In the genomic region with DNA sequence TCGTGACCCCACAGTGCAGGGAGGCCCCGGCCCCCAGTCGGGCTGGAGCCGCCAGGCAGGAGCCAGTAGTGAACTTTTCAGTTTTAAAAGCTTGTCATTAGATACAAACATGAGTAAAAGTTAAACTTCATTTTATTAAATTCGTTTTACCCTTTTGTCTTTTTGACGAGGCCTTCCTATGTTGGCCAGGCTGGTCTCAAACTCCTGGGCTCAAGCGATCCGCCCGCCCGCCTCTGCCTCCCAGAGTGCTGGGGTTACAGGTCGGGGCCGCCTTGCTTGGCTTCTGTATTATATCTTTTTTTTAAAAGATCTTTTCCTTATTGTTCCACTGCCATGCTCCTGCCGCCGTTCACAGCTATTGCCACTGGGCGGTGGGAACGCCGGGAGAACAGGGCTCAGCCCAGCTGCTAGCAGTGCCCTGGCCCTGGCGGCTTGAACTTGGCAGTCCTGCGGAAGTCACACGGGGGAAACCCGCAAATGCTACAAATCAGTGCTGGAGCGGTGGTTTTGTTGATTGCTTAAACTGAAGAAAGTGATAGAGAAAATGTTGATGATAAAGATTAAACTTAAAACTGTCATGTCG, we compare ENCODE assay signal across 8 cellular contexts. TPM values are rescaled to one million over a fixed set of nuclear protein-coding genes. Genes with fewer than 3 reads are reported as not detected.
DNase-seq lines count a peak whose midpoint lies in the region; ATAC-seq lines count a peak whose summit lies in the region.

No MANE protein-coding gene starts in this region.

- H3K9me3 ChIP-seq in esophagus (ENCODE audit: control insufficient read depth in 2 of 2, insufficient read depth in 1 of 2, low read depth in 1 of 2, low read length in 1 of 2) (no peaks in the 10 kb centered on the region), mucosa of stomach (ENCODE audit: control insufficient read depth, low read length) (no peaks in the 10 kb centered on the region)

- H3K36me3 ChIP-seq in esophagus (ENCODE audit: control insufficient read depth in 2 of 2, insufficient read depth in 2 of 2, low read length in 1 of 2): no peaks in the 10 kb centered on the region
- H3K36me3 ChIP-seq in mucosa of stomach (ENCODE audit: control insufficient read depth, insufficient read depth, low read length): no peaks in the 10 kb centered on the region

- H3K4me1 ChIP-seq in esophagus (ENCODE audit: control insufficient read depth in 2 of 2, insufficient read depth in 2 of 2, low read length in 1 of 2) (peaks cover 2 to 7% of the 10 kb centered on the region in 2 donors), mucosa of stomach (ENCODE audit: control insufficient read depth, insufficient read depth, low read length) (no peaks in the 10 kb centered on the region)

- H3K9ac ChIP-seq in mucosa of stomach (ENCODE audit: low read length): peak overlapping the region; percentile 85

- 6 to 7% methylated on average over 23 of the region's 23 CpGs for WGBS in esophagus, 2 donors

- H3K27me3 Mint-ChIP-seq in activated T-cell treated with anti-CD3 and anti-CD28 coated beads, Interleukin-2, amount 50 U/mL, for 24 hours: no peaks in the 10 kb centered on the region
- H3K27me3 Mint-ChIP-seq in stimulated activated naive CD8-positive, alpha-beta T cell treated with anti-CD3 and anti-CD28 coated beads, Interleukin-15, Interleukin-2, amounts not matched to agents 100 ng/mL and 50 ng/mL, for 24 hours: no peaks in the 10 kb centered on the region

- peaks cover 33% of the 10 kb centered on the region for H3K4me1 Mint-ChIP-seq in activated T-cell treated with anti-CD3 and anti-CD28 coated beads, Interleukin-2, amount 50 U/mL, for 24 hours (ENCODE audit: low read depth)
- H3K4me1 Mint-ChIP-seq in stimulated activated naive CD8-positive, alpha-beta T cell treated with anti-CD3 and anti-CD28 coated beads, Interleukin-15, Interleukin-2, amounts not matched to agents 100 ng/mL and 50 ng/mL, for 24 hours (ENCODE audit: low read depth): peaks cover 31% of the 10 kb centered on the region

- peak overlapping the region; percentile 89 for H3K4me3 Mint-ChIP-seq in activated T-cell treated with anti-CD3 and anti-CD28 coated beads, Interleukin-2, amount 50 U/mL, for 24 hours
- peak overlapping the region; percentile 92 for H3K4me3 Mint-ChIP-seq in stimulated activated naive CD8-positive, alpha-beta T cell treated with anti-CD3 and anti-CD28 coated beads, Interleukin-15, Interleukin-2, amounts not matched to agents 100 ng/mL and 50 ng/mL, for 24 hours

- H3K9me3 Mint-ChIP-seq in activated T-cell treated with anti-CD3 and anti-CD28 coated beads, Interleukin-2, amount 50 U/mL, for 24 hours: no peaks in the 10 kb centered on the region
- no peaks in the 10 kb centered on the region for H3K9me3 Mint-ChIP-seq in stimulated activated naive CD8-positive, alpha-beta T cell treated with anti-CD3 and anti-CD28 coated beads, Interleukin-15, Interleukin-2, amounts not matched to agents 100 ng/mL and 50 ng/mL, for 24 hours

- ATAC-seq in HG03095 (IDR thresholded peaks at IDR 0.05; ENCODE audit: unreplicated experiment) (peak; percentile 22), HG03469 (IDR thresholded peaks at IDR 0.05; ENCODE audit: unreplicated experiment) (no peak)

- peaks cover 34% of the 10 kb centered on the region for H3K36me3 Mint-ChIP-seq in activated T-cell treated with anti-CD3 and anti-CD28 coated beads, Interleukin-2, amount 50 U/mL, for 24 hours (ENCODE audit: low read depth)
- H3K36me3 Mint-ChIP-seq in stimulated activated naive CD8-positive, alpha-beta T cell treated with anti-CD3 and anti-CD28 coated beads, Interleukin-15, Interleukin-2, amounts not matched to agents 100 ng/mL and 50 ng/mL, for 24 hours (ENCODE audit: low read depth): peaks cover 20% of the 10 kb centered on the region

- H3K27ac ChIP-seq in esophagus (ENCODE audit: low read depth in 2 of 2, low read length in 1 of 2): peak overlapping the region; percentile 96 to 99

- DNase-seq in EL (peak; percentile 61), NOMO-1 (lab: John Stamatoyannopoulos, UW; ENCODE audit: unreplicated experiment in 2 of 2) (peak; percentile 55 to 57)
- DNase-seq in activated T-cell treated with anti-CD3 and anti-CD28 coated beads, Interleukin-2, amount 50 U/mL, for 24 hours: peak; percentile 70

- H3K27me3 ChIP-seq in esophagus (ENCODE audit: control insufficient read depth in 1 of 2, insufficient read depth in 2 of 2, low read length in 2 of 2) (no peaks in the 10 kb centered on the region), mucosa of stomach (ENCODE audit: control insufficient read depth, insufficient read depth, low read length) (no peaks in the 10 kb centered on the region)

- H3K27ac Mint-ChIP-seq in activated T-cell treated with anti-CD3 and anti-CD28 coated beads, Interleukin-2, amount 50 U/mL, for 24 hours: peak overlapping the region; percentile 94
- H3K27ac Mint-ChIP-seq in stimulated activated naive CD8-positive, alpha-beta T cell treated with anti-CD3 and anti-CD28 coated beads, Interleukin-15, Interleukin-2, amounts not matched to agents 100 ng/mL and 50 ng/mL, for 24 hours: peak overlapping the region; percentile 73

- H3K4me3 ChIP-seq in esophagus (ENCODE audit: low read depth in 1 of 2, low read length in 2 of 2) (peak overlapping the region; percentile 93 to 97), mucosa of stomach (ENCODE audit: low read length) (peak overlapping the region; percentile 66)

RNA-seq across cellular contexts. Expression of a gene that starts 1.0 kb away (rescaled TPM):
- polyA plus RNA-seq in esophagus: 10 to 100 TPM; 27.1 to 35.4 TPM

RNA-seq across cellular contexts. Expression of a gene that starts 49.4 kb away (rescaled TPM):
- polyA plus RNA-seq in esophagus: under 1 TPM in 1 of 2 donors, not detected in 1; 0.02 TPM
